ENCODE assay signal across 9 cellular contexts in the genomic region with DNA sequence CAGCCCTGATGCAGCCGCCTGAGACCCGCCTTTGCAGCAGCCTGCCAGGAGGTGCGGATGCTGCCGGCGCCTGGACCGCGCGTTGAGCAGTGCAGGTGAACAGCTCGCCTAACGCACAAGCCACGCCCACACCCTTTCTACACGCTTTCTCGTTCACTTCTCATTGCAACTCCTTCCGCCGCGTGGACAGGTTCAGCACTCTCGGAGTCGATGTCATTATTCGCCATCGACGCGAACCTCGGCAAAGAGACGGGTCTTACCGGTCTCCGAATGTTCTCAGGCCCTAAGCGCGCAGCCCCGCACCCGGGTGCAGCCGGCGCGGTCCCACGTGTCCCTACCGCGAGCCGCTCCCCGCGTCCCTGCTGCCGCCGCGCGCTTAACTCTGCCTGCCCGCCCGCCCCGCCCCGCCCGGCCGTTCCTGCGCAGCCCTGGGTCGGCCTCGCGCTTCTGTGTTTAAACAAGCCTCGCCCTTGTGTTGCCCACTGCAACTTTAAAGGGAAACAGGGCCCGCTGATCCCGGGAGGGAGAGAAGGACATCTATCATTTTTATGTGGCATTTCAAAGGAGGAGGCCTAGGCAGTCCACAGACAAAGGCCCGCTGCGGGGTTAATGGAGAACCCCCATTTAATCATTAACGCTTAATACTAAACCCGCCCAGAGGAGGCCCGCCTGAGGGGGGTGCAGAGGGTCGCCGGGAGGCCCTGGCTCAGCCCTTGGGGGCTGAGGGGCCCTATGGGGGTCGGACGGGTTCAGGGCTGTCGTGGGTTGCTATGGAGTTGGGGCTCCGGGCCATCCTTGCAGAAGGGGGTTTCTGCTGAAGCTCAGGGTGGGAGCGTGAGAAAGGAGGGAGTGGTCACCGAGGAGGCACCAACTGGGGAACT.
DNase-seq lines count a peak whose midpoint lies in the region; ATAC-seq and TF ChIP-seq lines count a peak whose summit lies in the region.
"Had no signal": no experiment of that assay in that cellular context is flagged by ENCODE, and none has a peak within 500 bp of the region (broad histone marks: within the 10 kb centered on the region; RNA-seq: fewer than 3 reads in every experiment).

No MANE protein-coding gene starts in this region.

- BruUV-seq in Calu3 (replicated peaks; lab: Mats Ljungman, UMichigan): no TSS peak

- intact Hi-C loops in Calu3 (cut with micrococcal nuclease; ENCODE audit: unreplicated experiment): no loop called here

- no peak overlapping the region for H3K4me3 ChIP-seq in effector memory CD4-positive, alpha-beta T cell (ENCODE audit: insufficient read depth, low read depth, low read length, poor library complexity, severe bottlenecking)

- peaks cover 3% of the 10 kb centered on the region for H3K27me3 ChIP-seq in effector memory CD4-positive, alpha-beta T cell (replicated peaks; ENCODE audit: control insufficient read depth, insufficient read depth, low read length, poor library complexity, severe bottlenecking)

- no peaks in the 10 kb centered on the region for H3K9me3 ChIP-seq in effector memory CD4-positive, alpha-beta T cell (ENCODE audit: control insufficient read depth, low read length)

- no peaks in the 10 kb centered on the region for H3K27me3 Mint-ChIP-seq in Calu3 (ENCODE audit: unreplicated experiment)

- H3K27ac ChIP-seq in effector memory CD4-positive, alpha-beta T cell (ENCODE audit: insufficient read depth, low read length, poor library complexity, severe bottlenecking): no peak overlapping the region

- no peak for ATAC-seq in HG03378 (IDR thresholded peaks at IDR 0.05; ENCODE audit: unreplicated experiment)

- peaks cover 3% of the 10 kb centered on the region for H3K9me3 Mint-ChIP-seq in Calu3 (ENCODE audit: low read depth, unreplicated experiment)

- H3K4me1 ChIP-seq in effector memory CD4-positive, alpha-beta T cell (ENCODE audit: control insufficient read depth, insufficient read depth, low read length, poor library complexity, severe bottlenecking): peaks cover 2% of the 10 kb centered on the region

- H3K27ac Mint-ChIP-seq in Calu3 (ENCODE audit: unreplicated experiment): no peak overlapping the region
- H3K27ac Mint-ChIP-seq: activated naive CD4-positive, alpha-beta T cell treated with anti-CD3 and anti-CD28 coated beads, Interleukin-2, amount 50 U/mL, for 24 hours had no signal

- CTCF ChIA-PET in Calu3 (lab: Charles Lee): no interaction called here

- TF ChIP-seq CTCF in Calu3 (IDR thresholded peaks at IDR 0.05; ENCODE audit: unreplicated experiment): no peak

- H3K4me3 Mint-ChIP-seq in Calu3 (ENCODE audit: low read depth, unreplicated experiment): peak overlapping the region; percentile 75
- H3K4me3 Mint-ChIP-seq: activated naive CD4-positive, alpha-beta T cell treated with anti-CD3 and anti-CD28 coated beads, Interleukin-2, amount 50 U/mL, for 24 hours had no signal

- H3K36me3 Mint-ChIP-seq in Calu3 (ENCODE audit: insufficient read depth, unreplicated experiment): peaks cover 8% of the 10 kb centered on the region
- H3K36me3 Mint-ChIP-seq: activated naive CD4-positive, alpha-beta T cell treated with anti-CD3 and anti-CD28 coated beads, Interleukin-2, amount 50 U/mL, for 24 hours had no signal

- peaks cover 36% of the 10 kb centered on the region for H3K4me1 Mint-ChIP-seq in Calu3 (ENCODE audit: low read depth, unreplicated experiment)

- DNase-seq in Calu3 (peak; percentile 66), NCI-H146 (lab: John Stamatoyannopoulos, UW) (peak; percentile 92), astrocyte of the hippocampus (ENCODE audit: low read depth, low spot score) (peak; percentile 46), left kidney (ENCODE audit: low read depth, low spot score) (peak; percentile 97), T-helper 9 cell (no peak)
- DNase-seq in stimulated activated CD4-positive, alpha-beta T cell treated with anti-CD3 and anti-CD28 coated beads, Interleukin-4, amount 100 ng/mL, for 1 hour: peak; percentile 24
- no peak for DNase-seq in effector memory CD4-positive, alpha-beta T cell

- H3K36me3 ChIP-seq in effector memory CD4-positive, alpha-beta T cell (ENCODE audit: control insufficient read depth, insufficient read depth, low read length): no peaks in the 10 kb centered on the region

Comparison
In these comparisons a context has a peak if more than half of its experiments do, and no peak if none do; other contexts are left out.
1. DNase-seq: peak in Calu3 (single experiment), NCI-H146 (single experiment), astrocyte of the hippocampus (single experiment), left kidney (single experiment) and stimulated activated CD4-positive, alpha-beta T cell treated with anti-CD3 and anti-CD28 coated beads, Interleukin-4, amount 100 ng/mL, for 1 hour (single experiment); none in effector memory CD4-positive, alpha-beta T cell (0 of 3) and T-helper 9 cell (single experiment).